In genomic region chr4:137676357-137676998, GRCh38 we compare ENCODE assay signal across 15 cellular contexts.
"Had no signal": no experiment of that assay in that cellular context is flagged by ENCODE, and none has a peak within 500 bp of the region (broad histone marks: within the 10 kb centered on the region; RNA-seq: fewer than 3 reads in every experiment).

No MANE protein-coding gene starts in this region.

- H3K36me3 ChIP-seq: breast epithelium, upper lobe of left lung had no signal

- H3K4me3 ChIP-seq: breast epithelium, lung, upper lobe of left lung had no signal

- H3K27ac ChIP-seq: breast epithelium, parathyroid adenoma, upper lobe of left lung had no signal

- H3K4me1 ChIP-seq: breast epithelium, parathyroid adenoma, upper lobe of left lung had no signal

- H3K27me3 ChIP-seq: breast epithelium, upper lobe of left lung had no signal

- DNase-seq: activated CD4-positive, alpha-beta T cell treated with anti-CD3 and anti-CD28 coated beads for 1 hour; activated CD4-positive, alpha-beta T cell treated with anti-CD3 and anti-CD28 coated beads, Interleukin-2, amount 50 U/mL, for 48 hours; activated gamma-delta T cell; activated naive CD8-positive, alpha-beta T cell treated with anti-CD3 and anti-CD28 coated beads for 36 hours; activated T-cell treated with anti-CD3 and anti-CD28 coated beads, Interleukin-2, amount 50 U/mL, for 48 hours; dermis blood vessel endothelial cell; erythroblast; hippocampal formation; naive B cell; stimulated activated CD4-positive, alpha-beta T cell treated with anti-CD3 and anti-CD28 coated beads, Interleukin-15, amount 100 ng/mL, for 24 hours; stimulated activated CD4-positive, alpha-beta T cell treated with anti-CD3 and anti-CD28 coated beads, Interleukin-4, amount 100 ng/mL, for 24 hours; upper lobe of left lung had no signal

- H3K9me3 ChIP-seq: breast epithelium, upper lobe of left lung had no signal
